11 cellular contexts compared by ENCODE assay signal in the genomic region with DNA sequence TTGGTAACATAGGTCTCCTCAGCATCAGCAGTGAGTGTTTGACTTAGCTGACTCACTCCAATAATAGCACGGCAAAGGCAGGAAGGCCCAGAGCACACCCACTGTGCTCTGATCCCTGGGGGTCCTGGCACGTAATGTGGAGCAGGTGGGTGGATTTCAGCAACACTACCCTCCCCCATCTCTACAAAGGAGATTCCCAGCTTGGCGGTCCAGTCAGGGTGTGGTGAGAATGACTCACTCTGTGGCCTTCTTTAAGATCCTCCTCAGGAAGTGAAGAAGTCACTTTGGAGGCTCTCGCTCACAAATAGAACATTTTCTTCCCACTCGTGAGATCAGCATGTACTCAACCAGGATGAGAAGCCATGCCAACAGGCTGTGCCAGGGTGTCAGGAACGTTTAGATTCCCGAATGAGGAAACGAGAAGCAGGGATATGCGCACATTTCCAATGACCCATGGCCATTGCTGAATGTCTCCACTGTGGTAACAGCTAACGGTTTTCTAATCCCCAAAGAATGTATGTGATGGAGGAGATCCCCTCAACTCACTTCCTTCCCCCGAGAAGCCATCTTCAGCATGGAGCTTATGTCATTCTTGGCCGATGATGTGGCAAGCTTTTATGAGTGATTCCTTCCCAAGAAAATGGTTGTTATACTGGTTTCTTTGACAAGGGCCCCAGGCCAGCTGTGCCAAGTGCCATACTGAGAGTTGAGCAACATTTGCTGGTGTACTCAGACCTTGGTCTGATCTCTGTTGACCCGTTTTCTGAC.
DNase-seq lines count a peak whose midpoint lies in the region; ATAC-seq and TF ChIP-seq lines count a peak whose summit lies in the region.
"Had no signal": no experiment of that assay in that cellular context is flagged by ENCODE, and none has a peak within 500 bp of the region (broad histone marks: within the 10 kb centered on the region; RNA-seq: fewer than 3 reads in every experiment).

No MANE protein-coding gene starts in this region.

- ATAC-seq in GM21381 (IDR thresholded peaks at IDR 0.05; ENCODE audit: unreplicated experiment) = no peak
- no peak for ATAC-seq in HG03342 (IDR thresholded peaks at IDR 0.05; ENCODE audit: unreplicated experiment)
- no peak for ATAC-seq in activated naive CD8-positive, alpha-beta T cell treated with anti-CD3 and anti-CD28 coated beads, Interleukin-2, amount 50 U/mL, for 24 hours

- no peak overlapping the region for H3K27ac Mint-ChIP-seq in activated naive CD8-positive, alpha-beta T cell treated with anti-CD3 and anti-CD28 coated beads, Interleukin-2, amount 50 U/mL, for 24 hours
- H3K27ac Mint-ChIP-seq: B cell had no signal

- no peaks in the 10 kb centered on the region for H3K4me1 ChIP-seq in left ventricle myocardium inferior

- no peaks in the 10 kb centered on the region for H3K36me3 ChIP-seq in left ventricle myocardium inferior

- no peaks in the 10 kb centered on the region for H3K9me3 Mint-ChIP-seq in activated naive CD8-positive, alpha-beta T cell treated with anti-CD3 and anti-CD28 coated beads, Interleukin-2, amount 50 U/mL, for 24 hours

- H3K9me3 ChIP-seq in left ventricle myocardium inferior (replicated peaks) = no peaks in the 10 kb centered on the region
- H3K9me3 ChIP-seq: testis had no signal

- no peak overlapping the region for H3K4me3 ChIP-seq in left ventricle myocardium inferior
- H3K4me3 ChIP-seq: testis had no signal

- intact Hi-C loops in left ventricle myocardium inferior (cut with micrococcal nuclease) = no loop called here

- H3K4me1 Mint-ChIP-seq in activated naive CD8-positive, alpha-beta T cell treated with anti-CD3 and anti-CD28 coated beads, Interleukin-2, amount 50 U/mL, for 24 hours = peaks cover 5% of the 10 kb centered on the region

- H3K27me3 Mint-ChIP-seq in activated naive CD8-positive, alpha-beta T cell treated with anti-CD3 and anti-CD28 coated beads, Interleukin-2, amount 50 U/mL, for 24 hours = peaks cover 12% of the 10 kb centered on the region

- H3K27ac ChIP-seq in left ventricle myocardium inferior (replicated peaks) = peak overlapping the region; percentile 33
- H3K27ac ChIP-seq: testis had no signal

- H3K27me3 ChIP-seq in left ventricle myocardium inferior (ENCODE audit: low read depth) = peaks cover 18% of the 10 kb centered on the region
- H3K27me3 ChIP-seq: testis had no signal

- no peak overlapping the region for H3K4me3 Mint-ChIP-seq in activated naive CD8-positive, alpha-beta T cell treated with anti-CD3 and anti-CD28 coated beads, Interleukin-2, amount 50 U/mL, for 24 hours
- H3K4me3 Mint-ChIP-seq: B cell had no signal

- no peaks in the 10 kb centered on the region for H3K36me3 Mint-ChIP-seq in activated naive CD8-positive, alpha-beta T cell treated with anti-CD3 and anti-CD28 coated beads, Interleukin-2, amount 50 U/mL, for 24 hours (ENCODE audit: low read depth)

- peak; percentile 59 for DNase-seq in 8988T
- DNase-seq in HS-27A (ENCODE audit: low read depth) = peak; percentile 99
- peak; percentile 93 for DNase-seq in amniotic epithelial cell (ENCODE audit: low read depth)
- peak; percentile 50 for DNase-seq in left ventricle myocardium inferior
- no peak for DNase-seq in activated naive CD8-positive, alpha-beta T cell treated with anti-CD3 and anti-CD28 coated beads, Interleukin-2, amount 50 U/mL, for 24 hours
- DNase-seq in GDM1 (lab: John Stamatoyannopoulos, UW) = no peak
- DNase-seq: Karpas-422, testis had no signal

- TF ChIP-seq CTCF in left ventricle myocardium inferior (IDR thresholded peaks at IDR 0.05; ENCODE audit: borderline replicate concordance) = no peak

Comparison
In these comparisons a context has a peak if more than half of its experiments do, and no peak if none do; other contexts are left out.
1. DNase-seq: peak in 8988T (single experiment), HS-27A (single experiment), amniotic epithelial cell (single experiment) and left ventricle myocardium inferior (single experiment); none in activated naive CD8-positive, alpha-beta T cell treated with anti-CD3 and anti-CD28 coated beads, Interleukin-2, amount 50 U/mL, for 24 hours (single experiment) and GDM1 (single experiment).